In the genomic region with DNA sequence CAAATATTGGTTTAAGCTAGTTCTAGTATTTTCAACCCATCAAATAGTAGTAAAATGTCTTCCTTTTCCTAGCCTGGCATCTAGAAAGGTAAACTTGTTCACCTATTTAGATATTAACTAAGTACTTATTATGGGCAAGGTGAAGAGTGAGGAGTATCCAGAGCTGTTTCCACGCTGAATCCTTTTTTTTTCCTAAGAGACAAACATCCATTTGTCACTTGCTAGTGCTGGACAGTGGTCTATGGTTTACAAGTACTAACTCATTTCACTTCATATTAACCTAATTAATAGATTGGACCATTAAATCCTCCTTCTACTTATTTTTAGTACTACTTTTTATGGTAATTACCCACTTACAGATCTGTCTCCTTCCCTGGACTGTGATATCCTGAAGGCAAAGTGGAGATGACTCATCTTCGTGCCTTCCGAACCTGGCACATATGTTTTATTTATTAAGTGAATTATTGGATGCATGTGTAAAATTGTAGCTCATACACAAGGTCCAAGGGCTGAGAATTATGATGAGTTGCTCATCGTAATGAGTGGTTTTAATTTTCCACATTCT, we compare ENCODE assay signal across 19 cellular contexts.
DNase-seq lines count a peak whose midpoint lies in the region; TF ChIP-seq lines count a peak whose summit lies in the region.
"Had no signal": no experiment of that assay in that cellular context is flagged by ENCODE, and none has a peak within 500 bp of the region (broad histone marks: within the 10 kb centered on the region; RNA-seq: fewer than 3 reads in every experiment).

No MANE protein-coding gene starts in this region.

- no peak overlapping the region for H3K27ac Mint-ChIP-seq in MCF 10A (ENCODE audit: low read depth, unreplicated experiment)

- no peaks in the 10 kb centered on the region for H3K36me3 Mint-ChIP-seq in MCF 10A (ENCODE audit: insufficient read depth, unreplicated experiment)

- intact Hi-C loops in MCF 10A (cut with micrococcal nuclease) (no loop called here), breast epithelium (cut with DNase I; ENCODE audit: low total_unique reads) (no loop called here), mammary epithelial cell (cut with micrococcal nuclease) (no loop called here)

- H3K4me2 ChIP-seq in mammary epithelial cell (ENCODE audit: insufficient read depth, low read depth, low read length) = peak overlapping the region; percentile 10

- 56% methylated on average over 4 of the region's 4 CpGs for WGBS in mammary epithelial cell (ENCODE audit: low coverage, missing lambda C conversion rate)

- no peaks in the 10 kb centered on the region for H3K79me2 ChIP-seq in mammary epithelial cell (ENCODE audit: insufficient read depth, low read length)

- dilution Hi-C loops in mammary epithelial cell (cut with HindIII; ENCODE audit: low sequenced_read_pairs) = no loop called here

- no peaks in the 10 kb centered on the region for H4K20me1 ChIP-seq in mammary epithelial cell (ENCODE audit: insufficient read depth, low read length)

- BruUV-seq in MCF 10A (replicated peaks; lab: Mats Ljungman, UMichigan) (no TSS peak), mammary epithelial cell (replicated peaks; lab: Mats Ljungman, UMichigan) (no TSS peak)

- peaks cover 12% of the 10 kb centered on the region for H3K4me1 Mint-ChIP-seq in MCF 10A (ENCODE audit: insufficient read depth, unreplicated experiment)

- H3K9me3 ChIP-seq in breast epithelium = no peaks in the 10 kb centered on the region
- H3K9me3 ChIP-seq in MG63 = peaks cover 7% of the 10 kb centered on the region
- no peaks in the 10 kb centered on the region for H3K9me3 ChIP-seq in mammary epithelial cell (replicated peaks; ENCODE audit: insufficient read depth, low read length)
- H3K9me3 ChIP-seq: Peyer's patch had no signal

- TF ChIP-seq CTCF in MCF 10A (IDR thresholded peaks at IDR 0.05; ENCODE audit: unreplicated experiment) = no peak
- TF ChIP-seq CTCF in breast epithelium (IDR thresholded peaks at IDR 0.05) = no peak
- TF ChIP-seq CTCF in mammary epithelial cell (conservative IDR thresholded peaks at IDR 0.05 in 1 of 2, IDR thresholded peaks at IDR 0.05 in 1 of 2; ENCODE audit: extremely low read depth in 1 of 2, insufficient read depth in 1 of 2, low read depth in 1 of 2, low read length in 2 of 2) = no peak
- TF ChIP-seq CTCF in GM10248 (IDR thresholded peaks at IDR 0.05; ENCODE audit: control extremely low read depth, extremely low read depth, low read depth, missing control alignments) = no peak

- H3K27me3 ChIP-seq in breast epithelium (no peaks in the 10 kb centered on the region), MG63 (no peaks in the 10 kb centered on the region), mammary epithelial cell (ENCODE audit: insufficient read depth, low read length) (no peaks in the 10 kb centered on the region)
- H3K27me3 ChIP-seq: Peyer's patch had no signal

- no peaks in the 10 kb centered on the region for H3K36me3 ChIP-seq in breast epithelium
- H3K36me3 ChIP-seq in MG63 = no peaks in the 10 kb centered on the region
- H3K36me3 ChIP-seq in mammary epithelial cell (ENCODE audit: insufficient read depth, low read length) = no peaks in the 10 kb centered on the region
- H3K36me3 ChIP-seq: Peyer's patch had no signal

- H3K9me3 Mint-ChIP-seq in MCF 10A (ENCODE audit: unreplicated experiment) = peaks cover 8% of the 10 kb centered on the region

- H3K4me1 ChIP-seq in breast epithelium (no peaks in the 10 kb centered on the region), mammary epithelial cell (ENCODE audit: insufficient read depth, low read length) (no peaks in the 10 kb centered on the region)
- H3K4me1 ChIP-seq: Peyer's patch had no signal

- in situ Hi-C loops in mammary epithelial cell (cut with MboI; ENCODE audit: low sequenced_read_pairs in 2 of 2) = no loop called here

- CTCF ChIA-PET in MCF 10A (lab: Yijun Ruan, JAX) = interaction anchor here (0.8 kb wide), 1 partner anchor 9 kb away, joined by 3 read pairs; no protein-coding TSS in a partner anchor
- CTCF ChIA-PET in mammary epithelial cell (lab: Charles Lee; ENCODE audit: low non-redundant PET) = no interaction called here
- CTCF ChIA-PET in GM10248 (lab: Yijun Ruan, JAX) = interaction anchor here (3.3 kb wide), 1 partner anchor 13 kb away, joined by 11 read pairs; no protein-coding TSS in a partner anchor

- no peaks in the 10 kb centered on the region for H3K27me3 Mint-ChIP-seq in MCF 10A (ENCODE audit: insufficient read depth, unreplicated experiment)

- no peak overlapping the region for H2AFZ ChIP-seq in mammary epithelial cell (ENCODE audit: low read depth, low read length)

- no peak overlapping the region for H3K4me3 Mint-ChIP-seq in MCF 10A (ENCODE audit: unreplicated experiment)

- H3K27ac ChIP-seq in breast epithelium (no peak overlapping the region), mammary epithelial cell (ENCODE audit: insufficient read depth, low read depth, low read length) (no peak overlapping the region)
- H3K27ac ChIP-seq: 22Rv1, Peyer's patch had no signal

- peak; percentile 34 for DNase-seq in MCF 10A (ENCODE audit: unreplicated experiment)
- DNase-seq in breast epithelium (ENCODE audit: low spot score in 2 of 2) = no peak
- DNase-seq in MG63 = peak; percentile 15
- peak; percentile 16 for DNase-seq in mammary epithelial cell
- DNase-seq in renal cortical epithelial cell (ENCODE audit: low read depth) = peak; percentile 8
- DNase-seq in stimulated activated CD4-positive, alpha-beta T cell treated with anti-CD3 and anti-CD28 coated beads, Interleukin-4, amount 100 ng/mL, for 1 hour = no peak
- DNase-seq in iPS-NIHi7 (ENCODE audit: extremely low spot score) = no peak
- DNase-seq in GM10248 (ENCODE audit: extremely low spot score) = no peak
- DNase-seq: Calu3, GF-D8, HCEC 1CT, KBM-7, NCI-H1417, NCI-H1930, NCI-H2171, NCI-H774, Peyer's patch, SHP77 treated with DMSO at 0.1 percent for 48 hours had no signal

- TF ChIP-seq POLR2A in breast epithelium (IDR thresholded peaks at IDR 0.05) = no peak

- H3K9ac ChIP-seq in mammary epithelial cell (ENCODE audit: insufficient read depth, low read length) = no peak overlapping the region

- POLR2A ChIA-PET in MCF 10A (lab: Yijun Ruan, JAX) (interaction anchor here (1.0 kb wide), 1 partner anchor 21 kb away, joined by 5 read pairs; no protein-coding TSS in a partner anchor), GM10248 (lab: Yijun Ruan, JAX) (interaction anchor here (0.7 kb wide), 1 partner anchor 214 kb away, joined by 6 read pairs; no protein-coding TSS in a partner anchor)

- H3K4me3 ChIP-seq in breast epithelium (no peak overlapping the region), MG63 (no peak overlapping the region), mammary epithelial cell (replicated peaks in 1 of 3; ENCODE audit: insufficient read depth in 1 of 3, low read depth in 2 of 3, low read length in 3 of 3) (no peak overlapping the region)
- H3K4me3 ChIP-seq: Peyer's patch had no signal

Comparison
In these comparisons a context has a peak if more than half of its experiments do, and no peak if none do; other contexts are left out.
1. DNase-seq: peak in MCF 10A (single experiment), MG63 (single experiment), mammary epithelial cell (single experiment) and renal cortical epithelial cell (single experiment); none in breast epithelium (0 of 2), stimulated activated CD4-positive, alpha-beta T cell treated with anti-CD3 and anti-CD28 coated beads, Interleukin-4, amount 100 ng/mL, for 1 hour (single experiment), iPS-NIHi7 (single experiment) and GM10248 (single experiment).